8 cellular contexts compared by ENCODE assay signal in genomic region chr16:57265850-57266530, GRCh38. TPM values are rescaled to one million over a fixed set of nuclear protein-coding genes. Genes with fewer than 3 reads are reported as not detected.
DNase-seq lines count a peak whose midpoint lies in the region; ATAC-seq and TF ChIP-seq lines count a peak whose summit lies in the region.

No MANE protein-coding gene starts in this region.

- peaks cover 3% of the 10 kb centered on the region for H3K4me1 ChIP-seq in SJCRH30
- H3K4me1 ChIP-seq in ovary (ENCODE audit: insufficient read depth), result no peaks in the 10 kb centered on the region

- TF ChIP-seq EP300 in ovary (IDR thresholded peaks at IDR 0.05), result no peak

- 33 to 41% (median 36%) methylated on average over 16 of the region's 16 CpGs for WGBS in ovary, 3 donors

- TF ChIP-seq CTCF in Calu3 (IDR thresholded peaks at IDR 0.05; ENCODE audit: unreplicated experiment), result no peak
- no peak for TF ChIP-seq CTCF in fibroblast of mammary gland (conservative IDR thresholded peaks at IDR 0.05; ENCODE audit: control insufficient read depth, insufficient read depth, low read depth, low read length)
- no peak for TF ChIP-seq CTCF in ovary (IDR thresholded peaks at IDR 0.05)

- H3K4me3 ChIP-seq in SJCRH30 (peak overlapping the region; percentile 36), fibroblast of mammary gland (ENCODE audit: control insufficient read depth, low read depth, low read length) (no peak overlapping the region), ovary (no peak overlapping the region)

- peak overlapping the region; percentile 32 for H3K4me3 Mint-ChIP-seq in Calu3 (ENCODE audit: low read depth, unreplicated experiment)

- peaks cover 57% of the 10 kb centered on the region for H3K4me1 Mint-ChIP-seq in Calu3 (ENCODE audit: low read depth, unreplicated experiment)

- intact Hi-C loops in Calu3 (cut with micrococcal nuclease; ENCODE audit: unreplicated experiment), result no loop called here
- intact Hi-C loops in ovary (cut with DNase I), result no loop called here

- H3K27ac Mint-ChIP-seq in Calu3 (ENCODE audit: unreplicated experiment), result peak overlapping the region; percentile 62

- CTCF ChIA-PET in Calu3 (lab: Charles Lee), result interaction anchor here (0.7 to 1.7 kb wide), 5 partner anchors 14 to 1325 kb away, joined by 3 to 8 read pairs (median 4); no protein-coding TSS in a partner anchor

- no peak for TF ChIP-seq POLR2A in ovary (IDR thresholded peaks at IDR 0.05)

- no peaks in the 10 kb centered on the region for H3K36me3 ChIP-seq in SJCRH30
- no peaks in the 10 kb centered on the region for H3K36me3 ChIP-seq in ovary

- H3K9me3 Mint-ChIP-seq in Calu3 (ENCODE audit: low read depth, unreplicated experiment), result no peaks in the 10 kb centered on the region

- H3K27me3 ChIP-seq in SJCRH30, result no peaks in the 10 kb centered on the region
- no peaks in the 10 kb centered on the region for H3K27me3 ChIP-seq in ovary

- peaks cover 19% of the 10 kb centered on the region for H3K36me3 Mint-ChIP-seq in Calu3 (ENCODE audit: insufficient read depth, unreplicated experiment)

- no peaks in the 10 kb centered on the region for H3K27me3 Mint-ChIP-seq in Calu3 (ENCODE audit: unreplicated experiment)

- peak; percentile 65 for DNase-seq in Calu3
- DNase-seq in SJCRH30, result peak; percentile 51 to 60
- peak; percentile 20 for DNase-seq in fibroblast of mammary gland (ENCODE audit: low read depth)
- DNase-seq in ovary, result peak in 4 of 5 donors; percentile 41 to 81 (median 46)
- no peak for DNase-seq in stimulated activated CD4-positive, alpha-beta T cell treated with anti-CD3 and anti-CD28 coated beads, Interleukin-15, amount 100 ng/mL, for 24 hours

- no TSS peak for BruUV-seq in Calu3 (replicated peaks; lab: Mats Ljungman, UMichigan)

- ATAC-seq in GM19463 (IDR thresholded peaks at IDR 0.05; ENCODE audit: unreplicated experiment) (no peak), HG02678 (IDR thresholded peaks at IDR 0.05; ENCODE audit: unreplicated experiment) (no peak), GM18873 (IDR thresholded peaks at IDR 0.05; ENCODE audit: low FRiP score, unreplicated experiment) (no peak)

- H3K9me3 ChIP-seq in SJCRH30 (replicated peaks), result no peaks in the 10 kb centered on the region
- no peaks in the 10 kb centered on the region for H3K9me3 ChIP-seq in ovary

- H3K27ac ChIP-seq in SJCRH30, result no peak overlapping the region
- no peak overlapping the region for H3K27ac ChIP-seq in ovary

RNA-seq across cellular contexts. Expression of gene PLLP, which starts 18.5 kb away (rescaled TPM):
- total RNA-seq in Calu3 (2022) (38.3 and 40.3 TPM in 2 replicates), ovary (10 to 100 TPM in 1 of 7 donors, 1 to 10 TPM in 5, under 1 TPM in 1; 0.94 to 54.2 (median 4.0) TPM)
- 0.30 and 0.49 TPM in 2 replicates for total RNA-seq in SJCRH30 (2014; rRNA removed; shearing (Covaris generic))
- 1 to 10 TPM; 3.4 to 5.9 TPM for polyA plus RNA-seq in ovary

RNA-seq across cellular contexts. Expression of gene ARL2BP, which starts 20.9 kb away (rescaled TPM):
- total RNA-seq in Calu3 (2022) (32.6 and 33.3 TPM in 2 replicates), ovary (10 to 100 TPM; 50.0 to 74.3 (median 57.7) TPM)
- total RNA-seq in SJCRH30 (2014; rRNA removed; shearing (Covaris generic)), result 67.0 and 69.3 TPM in 2 replicates
- polyA plus RNA-seq in ovary, result 10 to 100 TPM; 45.3 to 88.0 TPM
